Comparison of ENCODE assay signal across 22 cellular contexts in the genomic region with DNA sequence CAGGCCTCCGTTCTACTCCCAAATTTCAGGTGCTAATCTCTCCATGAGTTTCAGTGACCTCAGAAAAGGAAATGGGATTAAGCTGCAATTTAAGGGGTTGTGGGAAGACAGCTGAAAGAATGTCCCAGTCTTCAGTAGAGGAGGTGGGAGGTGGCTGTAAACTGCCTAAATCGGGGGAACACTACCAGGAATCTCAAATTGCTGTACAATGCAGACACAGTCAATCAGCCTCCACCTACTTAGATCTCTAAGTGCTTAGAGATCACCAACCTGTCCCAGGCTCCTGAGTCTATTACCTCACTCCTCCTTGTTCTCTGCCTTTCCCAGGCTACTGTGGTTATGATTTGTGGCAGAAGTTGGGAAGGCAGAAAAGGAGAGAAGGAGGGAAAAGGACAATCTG. TPM values are rescaled to one million over a fixed set of nuclear protein-coding genes. Genes with fewer than 3 reads are reported as not detected.
DNase-seq lines count a peak whose midpoint lies in the region; ATAC-seq and TF ChIP-seq lines count a peak whose summit lies in the region.
"Had no signal": no experiment of that assay in that cellular context is flagged by ENCODE, and none has a peak within 500 bp of the region (broad histone marks: within the 10 kb centered on the region; RNA-seq: fewer than 3 reads in every experiment).

No MANE protein-coding gene starts in this region.

- H3K27me3 ChIP-seq in osteoblast (ENCODE audit: insufficient read depth, low read length): peaks cover 79% of the 10 kb centered on the region

- DNase-seq in activated T-cell treated with anti-CD3 and anti-CD28 coated beads, Interleukin-2, amount 50 U/mL, for 4 hours: no peak
- no peak for DNase-seq in activated T-cell treated with anti-CD3 and anti-CD28 coated beads, Interleukin-2, amount 50 U/mL, for 1 hour
- DNase-seq in activated CD8-positive, alpha-beta T cell treated with anti-CD3 and anti-CD28 coated beads for 36 hours: no peak
- DNase-seq in osteoblast (ENCODE audit: insufficient read length, low spot score, missing footprints): peak; percentile 56
- no peak for DNase-seq in nucleus accumbens (lab: John Stamatoyannopoulos, UW)
- no peak for DNase-seq in cortex of kidney (lab: John Stamatoyannopoulos, UW)
- DNase-seq: CD8-positive, alpha-beta T cell; DMS53; EL; H9; MV-4-11; NCI-H187 treated with DMSO at 0.1 percent for 48 hours; NCI-H226; NCI-H524; PC-3; RPMI8226 had no signal

- H3K4me3 Mint-ChIP-seq in activated T-cell treated with anti-CD3 and anti-CD28 coated beads, Interleukin-2, amount 50 U/mL, for 4 hours: peak overlapping the region; percentile 31
- no peak overlapping the region for H3K4me3 Mint-ChIP-seq in activated CD8-positive, alpha-beta T cell treated with anti-CD3 and anti-CD28 coated beads for 36 hours
- H3K4me3 Mint-ChIP-seq in activated naive CD8-positive, alpha-beta T cell: no peak overlapping the region
- H3K4me3 Mint-ChIP-seq: CD8-positive, alpha-beta T cell; H9 had no signal

- no peak for TF ChIP-seq CTCF in activated CD8-positive, alpha-beta T cell treated with anti-CD3 and anti-CD28 coated beads for 36 hours (IDR thresholded peaks at IDR 0.05)
- no peak for TF ChIP-seq CTCF in osteoblast (IDR thresholded peaks at IDR 0.05; ENCODE audit: extremely low read depth, low read depth, low read length)

- H3K4me1 ChIP-seq in osteoblast (ENCODE audit: insufficient read depth, low read length): peaks cover 18% of the 10 kb centered on the region

- H3K4me1 Mint-ChIP-seq in activated T-cell treated with anti-CD3 and anti-CD28 coated beads, Interleukin-2, amount 50 U/mL, for 4 hours (ENCODE audit: low read depth): peaks cover 87% of the 10 kb centered on the region
- H3K4me1 Mint-ChIP-seq in activated CD8-positive, alpha-beta T cell treated with anti-CD3 and anti-CD28 coated beads for 36 hours (ENCODE audit: low read depth): peaks cover 82% of the 10 kb centered on the region
- H3K4me1 Mint-ChIP-seq in activated naive CD8-positive, alpha-beta T cell (ENCODE audit: low read depth): peaks cover 72% of the 10 kb centered on the region

- no peaks in the 10 kb centered on the region for H3K9me3 Mint-ChIP-seq in activated T-cell treated with anti-CD3 and anti-CD28 coated beads, Interleukin-2, amount 50 U/mL, for 4 hours
- H3K9me3 Mint-ChIP-seq in activated CD8-positive, alpha-beta T cell treated with anti-CD3 and anti-CD28 coated beads for 36 hours: no peaks in the 10 kb centered on the region
- no peaks in the 10 kb centered on the region for H3K9me3 Mint-ChIP-seq in activated naive CD8-positive, alpha-beta T cell (ENCODE audit: low read depth)
- H3K9me3 Mint-ChIP-seq: CD8-positive, alpha-beta T cell; H9 had no signal

- H3K27me3 Mint-ChIP-seq in activated T-cell treated with anti-CD3 and anti-CD28 coated beads, Interleukin-2, amount 50 U/mL, for 4 hours (ENCODE audit: low read depth): no peaks in the 10 kb centered on the region
- H3K27me3 Mint-ChIP-seq in activated CD8-positive, alpha-beta T cell treated with anti-CD3 and anti-CD28 coated beads for 36 hours: no peaks in the 10 kb centered on the region
- H3K27me3 Mint-ChIP-seq in activated naive CD8-positive, alpha-beta T cell: no peaks in the 10 kb centered on the region

- H3K9me3 ChIP-seq in osteoblast (ENCODE audit: low read depth, low read length): no peaks in the 10 kb centered on the region
- H3K9me3 ChIP-seq: BLaER1 treated with 17β-estradiol and CSF1 and Interleukin-3, amounts not matched to agents 10 nM and 100 nM had no signal

- peaks cover 6% of the 10 kb centered on the region for H4K20me1 ChIP-seq in osteoblast (ENCODE audit: insufficient read depth, low read length)

- H3K36me3 Mint-ChIP-seq in activated T-cell treated with anti-CD3 and anti-CD28 coated beads, Interleukin-2, amount 50 U/mL, for 4 hours (ENCODE audit: insufficient read depth): no peaks in the 10 kb centered on the region
- H3K36me3 Mint-ChIP-seq in activated CD8-positive, alpha-beta T cell treated with anti-CD3 and anti-CD28 coated beads for 36 hours (ENCODE audit: low read depth): no peaks in the 10 kb centered on the region
- no peaks in the 10 kb centered on the region for H3K36me3 Mint-ChIP-seq in activated naive CD8-positive, alpha-beta T cell
- H3K36me3 Mint-ChIP-seq: CD8-positive, alpha-beta T cell had no signal

- intact Hi-C loops in activated CD8-positive, alpha-beta T cell treated with anti-CD3 and anti-CD28 coated beads for 36 hours (cut with micrococcal nuclease): no loop called here

- H3K4me3 ChIP-seq in osteoblast (ENCODE audit: insufficient read depth, low read length): no peak overlapping the region
- H3K4me3 ChIP-seq: BLaER1 treated with 17β-estradiol and CSF1 and Interleukin-3, amounts not matched to agents 10 nM and 100 nM; GM12878 had no signal

- CTCF ChIA-PET in activated CD8-positive, alpha-beta T cell treated with anti-CD3 and anti-CD28 coated beads for 36 hours (lab: Charles Lee): interaction anchor here (0.9 to 2.7 kb wide), 7 partner anchors 8 to 117 kb away, joined by 3 to 8 read pairs (median 4); a partner anchor contains a TSS

- POLR2A ChIA-PET in activated CD8-positive, alpha-beta T cell treated with anti-CD3 and anti-CD28 coated beads for 36 hours (lab: Charles Lee): interaction anchor here (0.8 to 27.1 kb wide), 7 partner anchors 8 to 76 kb away, joined by 4 to 493 read pairs (median 7); a partner anchor contains a TSS

- H3K27ac ChIP-seq in osteoblast (ENCODE audit: low read depth, low read length): no peak overlapping the region
- H3K27ac ChIP-seq: BLaER1 treated with 17β-estradiol and CSF1 and Interleukin-3, amounts not matched to agents 10 nM and 100 nM; HL-60; KMS-11 had no signal

- no peak overlapping the region for H3K4me2 ChIP-seq in osteoblast (ENCODE audit: insufficient read depth, low read length)
- H3K4me2 ChIP-seq: KMS-11 had no signal

- ATAC-seq in activated T-cell treated with anti-CD3 and anti-CD28 coated beads, Interleukin-2, amount 50 U/mL, for 4 hours: no peak
- ATAC-seq in activated CD8-positive, alpha-beta T cell treated with anti-CD3 and anti-CD28 coated beads for 36 hours: no peak
- ATAC-seq: CD8-positive, alpha-beta T cell; GM12878; PC-3 had no signal

- H3K27ac Mint-ChIP-seq in activated CD8-positive, alpha-beta T cell treated with anti-CD3 and anti-CD28 coated beads for 36 hours: peak overlapping the region; percentile 6
- peak overlapping the region; percentile 58 for H3K27ac Mint-ChIP-seq in activated naive CD8-positive, alpha-beta T cell
- H3K27ac Mint-ChIP-seq: CD8-positive, alpha-beta T cell; H9 had no signal

- H3K79me2 ChIP-seq in osteoblast (ENCODE audit: insufficient read depth, low read length): no peaks in the 10 kb centered on the region

- no peak overlapping the region for H2AFZ ChIP-seq in osteoblast (ENCODE audit: low read length)

- no peaks in the 10 kb centered on the region for H3K36me3 ChIP-seq in osteoblast (ENCODE audit: insufficient read depth, low read length)
- H3K36me3 ChIP-seq: BLaER1 treated with 17β-estradiol and CSF1 and Interleukin-3, amounts not matched to agents 10 nM and 100 nM had no signal

RNA-seq across cellular contexts. Expression of a gene that starts 8.3 kb away (rescaled TPM):
- total RNA-seq in activated T-cell treated with anti-CD3 and anti-CD28 coated beads, Interleukin-2, amount 50 U/mL, for 4 hours: 100 to 1,000 TPM in 2 of 3 donors, 10 to 100 TPM in 1; 77.8 to 111 (median 101) TPM
- 10 to 100 TPM; 53.0 to 56.9 TPM for total RNA-seq in activated CD8-positive, alpha-beta T cell treated with anti-CD3 and anti-CD28 coated beads for 36 hours
- total RNA-seq in osteoblast: not detected in 2 replicates
- total RNA-seq: H9, HT1080, PC-3 had no signal

RNA-seq across cellular contexts. Expression of a gene that starts 30.7 kb away (rescaled TPM):
- total RNA-seq in activated T-cell treated with anti-CD3 and anti-CD28 coated beads, Interleukin-2, amount 50 U/mL, for 4 hours: 10 to 100 TPM; 24.4 to 34.7 (median 24.6) TPM
- 10 to 100 TPM; 12.4 to 13.6 TPM for total RNA-seq in activated CD8-positive, alpha-beta T cell treated with anti-CD3 and anti-CD28 coated beads for 36 hours
- 11.8 and 11.9 TPM in 2 replicates for total RNA-seq in osteoblast

Comparison
In these comparisons a context has a peak if more than half of its experiments do, and no peak if none do; other contexts are left out.
1. RNA of a gene that starts 8.3 kb away (total RNA-seq): 77.8 to 111 TPM in activated T-cell treated with anti-CD3 and anti-CD28 coated beads, Interleukin-2, amount 50 U/mL, for 4 hours and 53.0 to 56.9 TPM in activated CD8-positive, alpha-beta T cell treated with anti-CD3 and anti-CD28 coated beads for 36 hours; not detected in osteoblast; every median in the first group is over 10 times any median in the second.